Comparison of ENCODE assay signal across 20 cellular contexts in the genomic region with DNA sequence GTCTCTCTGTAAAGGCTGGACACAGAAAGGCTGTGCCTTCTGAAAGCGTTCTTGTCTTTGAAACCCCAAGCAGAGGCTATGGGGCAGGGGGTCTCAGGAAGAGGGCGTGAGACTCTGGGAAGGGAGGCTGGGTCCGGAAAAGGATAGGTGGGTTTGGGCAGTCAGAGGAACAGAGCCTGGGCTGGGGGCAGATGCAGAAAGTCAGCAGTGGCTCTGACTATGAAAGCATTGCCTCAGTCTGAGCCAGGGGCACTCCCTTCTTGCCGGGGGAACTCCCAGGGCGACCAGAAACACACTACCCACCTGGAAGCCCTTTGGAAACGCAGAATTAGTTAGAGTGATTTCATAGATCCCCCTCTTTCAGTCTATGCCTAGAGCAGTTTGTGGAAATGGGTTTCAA.
"Had no signal": no experiment of that assay in that cellular context is flagged by ENCODE, and none has a peak within 500 bp of the region (broad histone marks: within the 10 kb centered on the region; RNA-seq: fewer than 3 reads in every experiment).

No MANE protein-coding gene starts in this region.

- H3K4me1 Mint-ChIP-seq: endodermal cell; stimulated activated effector memory CD8-positive, alpha-beta T cell treated with anti-CD3 and anti-CD28 coated beads, Interleukin-12 subunit alpha, Interleukin-12 subunit beta, amount 100 ng/mL, for 72 hours had no signal

- H3K9me3 Mint-ChIP-seq: endodermal cell; mesothelial cell of epicardium; natural killer cell treated with Interleukin-12 subunit alpha and Interleukin-12 subunit beta and Interleukin-15 and Interleukin-18, amount 100 ng/mL, for 72 hours; stimulated activated effector memory CD8-positive, alpha-beta T cell treated with anti-CD3 and anti-CD28 coated beads, Interleukin-12 subunit alpha, Interleukin-12 subunit beta, amount 100 ng/mL, for 72 hours had no signal

- ATAC-seq: natural killer cell treated with Interleukin-12 subunit alpha and Interleukin-12 subunit beta and Interleukin-15 and Interleukin-18, amount 100 ng/mL, for 72 hours; stimulated activated effector memory CD8-positive, alpha-beta T cell treated with anti-CD3 and anti-CD28 coated beads, Interleukin-12 subunit alpha, Interleukin-12 subunit beta, amount 100 ng/mL, for 72 hours; stimulated activated naive CD8-positive, alpha-beta T cell treated with anti-CD3 and anti-CD28 coated beads, Interleukin-15, Interleukin-2, amounts not matched to agents 100 U/mL and 50 U/mL, for 24 hours had no signal

- H3K9me3 ChIP-seq: colonic mucosa, testis, transverse colon had no signal

- H3K4me3 ChIP-seq: cardiac muscle cell, colonic mucosa, hepatocyte, testis, transverse colon had no signal

- DNase-seq: cerebellar nuclear complex; colonic mucosa; effector CD4-positive, alpha-beta T cell; endodermal cell; erythroblast; foreskin melanocyte; head of caudate nucleus; kidney glomerular epithelial cell; small intestine; stimulated activated CD4-positive, alpha-beta T cell treated with anti-CD3 and anti-CD28 coated beads, Interleukin-4, amount 100 ng/mL, for 1 hour; stimulated activated CD8-positive, alpha-beta memory T cell treated with anti-CD3 and anti-CD28 coated beads, Interleukin-4, amount 100 ng/mL, for 48 hours; stimulated activated naive CD8-positive, alpha-beta T cell treated with anti-CD3 and anti-CD28 coated beads, Interleukin-15, Interleukin-2, amounts not matched to agents 100 U/mL and 50 U/mL, for 24 hours; testis; transverse colon had no signal

- H3K27me3 ChIP-seq: cardiac muscle cell, colonic mucosa, hepatocyte, testis, transverse colon had no signal

- H3K4me1 ChIP-seq: colonic mucosa, transverse colon had no signal

- H3K27ac Mint-ChIP-seq: endodermal cell; mesothelial cell of epicardium; natural killer cell treated with Interleukin-12 subunit alpha and Interleukin-12 subunit beta and Interleukin-15 and Interleukin-18, amount 100 ng/mL, for 72 hours; stimulated activated effector memory CD8-positive, alpha-beta T cell treated with anti-CD3 and anti-CD28 coated beads, Interleukin-12 subunit alpha, Interleukin-12 subunit beta, amount 100 ng/mL, for 72 hours had no signal

- H3K4me3 Mint-ChIP-seq: endodermal cell; mesothelial cell of epicardium; natural killer cell treated with Interleukin-12 subunit alpha and Interleukin-12 subunit beta and Interleukin-15 and Interleukin-18, amount 100 ng/mL, for 72 hours; stimulated activated effector memory CD8-positive, alpha-beta T cell treated with anti-CD3 and anti-CD28 coated beads, Interleukin-12 subunit alpha, Interleukin-12 subunit beta, amount 100 ng/mL, for 72 hours had no signal

- H3K27ac ChIP-seq: cardiac muscle cell, colonic mucosa, hepatocyte, parathyroid adenoma, testis, transverse colon had no signal

- H3K36me3 ChIP-seq: cardiac muscle cell, colonic mucosa, transverse colon had no signal

- H3K36me3 Mint-ChIP-seq: mesothelial cell of epicardium; natural killer cell treated with Interleukin-12 subunit alpha and Interleukin-12 subunit beta and Interleukin-15 and Interleukin-18, amount 100 ng/mL, for 72 hours; stimulated activated effector memory CD8-positive, alpha-beta T cell treated with anti-CD3 and anti-CD28 coated beads, Interleukin-12 subunit alpha, Interleukin-12 subunit beta, amount 100 ng/mL, for 72 hours had no signal
